ENCODE assay signal across 27 cellular contexts in the genomic region with DNA sequence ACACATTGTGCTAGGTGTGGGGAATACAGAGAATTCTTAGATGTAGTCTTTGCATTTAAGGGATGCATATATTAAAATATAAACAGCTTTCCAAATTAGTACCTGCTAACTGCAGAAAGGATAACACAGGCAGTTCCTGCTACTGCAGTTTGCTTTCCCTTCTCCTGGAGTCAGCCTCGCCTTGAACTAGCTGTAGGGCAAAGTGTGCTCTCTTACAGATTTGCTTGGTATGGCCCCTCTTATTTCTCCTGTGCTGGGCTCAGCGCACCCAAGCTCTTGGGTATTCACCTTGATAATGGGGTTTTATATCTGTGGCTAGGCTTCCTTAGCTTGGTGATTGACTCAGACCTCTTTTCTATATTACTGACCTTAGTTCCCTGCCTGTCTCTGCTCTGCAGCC.
"Had no signal": no experiment of that assay in that cellular context is flagged by ENCODE, and none has a peak within 500 bp of the region (broad histone marks: within the 10 kb centered on the region; RNA-seq: fewer than 3 reads in every experiment).

No MANE protein-coding gene starts in this region.

- H3K27ac ChIP-seq: colonic mucosa, epithelial cell of prostate, foreskin keratinocyte, gastroesophageal sphincter, hepatocyte, left lung, lower lobe of right lung had no signal

- H3K9me3 Mint-ChIP-seq: dendritic cell treated with granulocyte-macrophage colony-stimulating factor and Interleukin-4, amounts not matched to agents 40 ng/mL and 50 ng/mL, for 4 days had no signal

- H3K4me2 ChIP-seq: hepatocyte had no signal

- H3K36me3 ChIP-seq: colonic mucosa, gastroesophageal sphincter, left lung, lower lobe of right lung had no signal

- H3K79me2 ChIP-seq: hepatocyte had no signal

- H3K4me3 Mint-ChIP-seq: dendritic cell treated with granulocyte-macrophage colony-stimulating factor and Interleukin-4, amounts not matched to agents 40 ng/mL and 50 ng/mL, for 4 days; effector memory CD8-positive, alpha-beta T cell; endodermal cell; immature natural killer cell; mesothelial cell of epicardium; naive B cell; naive thymus-derived CD8-positive, alpha-beta T cell had no signal

- H3K36me3 Mint-ChIP-seq: immature natural killer cell; mesothelial cell of epicardium; naive B cell; naive thymus-derived CD8-positive, alpha-beta T cell had no signal

- H3K9me3 ChIP-seq: colonic mucosa, gastroesophageal sphincter, left lung, lower lobe of right lung, mucosa of descending colon had no signal

- H3K27me3 ChIP-seq: colonic mucosa, foreskin keratinocyte, gastroesophageal sphincter, hepatocyte, left lung had no signal

- H3K27me3 Mint-ChIP-seq: effector memory CD8-positive, alpha-beta T cell had no signal

- ATAC-seq: effector memory CD8-positive, alpha-beta T cell; esophagus mucosa; foreskin keratinocyte; gastroesophageal sphincter; left cardiac atrium; left ventricle myocardium superior; lower lobe of right lung; mucosa of descending colon; naive thymus-derived CD8-positive, alpha-beta T cell had no signal

- H3K4me1 Mint-ChIP-seq: endodermal cell; immature natural killer cell; naive B cell; naive thymus-derived CD8-positive, alpha-beta T cell had no signal

- H3K4me3 ChIP-seq: colonic mucosa, gastroesophageal sphincter, hepatocyte, left lung, lower lobe of right lung, mucosa of descending colon had no signal

- H3K4me1 ChIP-seq: colonic mucosa, foreskin keratinocyte, gastroesophageal sphincter, left lung had no signal

- FAIRE-seq: endometrium, frontal cortex had no signal

- H3K27ac Mint-ChIP-seq: dendritic cell treated with granulocyte-macrophage colony-stimulating factor and Interleukin-4, amounts not matched to agents 40 ng/mL and 50 ng/mL, for 4 days; effector memory CD8-positive, alpha-beta T cell; endodermal cell; immature natural killer cell; mesothelial cell of epicardium; naive B cell; naive thymus-derived CD8-positive, alpha-beta T cell had no signal

- H2AFZ ChIP-seq: hepatocyte had no signal

- DNase-seq: colonic mucosa; cortex of kidney; effector CD8-positive, alpha-beta T cell; effector memory CD8-positive, alpha-beta T cell; endodermal cell; erythroblast; foreskin keratinocyte; head of caudate nucleus; hypothalamus; immature natural killer cell; islet precursor cell; left cardiac atrium; left lung; left ventricle myocardium superior; lower lobe of right lung; mesenchymal stem cell; mucosa of descending colon; naive B cell; naive thymus-derived CD8-positive, alpha-beta T cell had no signal
